Comparison of ENCODE assay signal across 11 cellular contexts in the genomic region with DNA sequence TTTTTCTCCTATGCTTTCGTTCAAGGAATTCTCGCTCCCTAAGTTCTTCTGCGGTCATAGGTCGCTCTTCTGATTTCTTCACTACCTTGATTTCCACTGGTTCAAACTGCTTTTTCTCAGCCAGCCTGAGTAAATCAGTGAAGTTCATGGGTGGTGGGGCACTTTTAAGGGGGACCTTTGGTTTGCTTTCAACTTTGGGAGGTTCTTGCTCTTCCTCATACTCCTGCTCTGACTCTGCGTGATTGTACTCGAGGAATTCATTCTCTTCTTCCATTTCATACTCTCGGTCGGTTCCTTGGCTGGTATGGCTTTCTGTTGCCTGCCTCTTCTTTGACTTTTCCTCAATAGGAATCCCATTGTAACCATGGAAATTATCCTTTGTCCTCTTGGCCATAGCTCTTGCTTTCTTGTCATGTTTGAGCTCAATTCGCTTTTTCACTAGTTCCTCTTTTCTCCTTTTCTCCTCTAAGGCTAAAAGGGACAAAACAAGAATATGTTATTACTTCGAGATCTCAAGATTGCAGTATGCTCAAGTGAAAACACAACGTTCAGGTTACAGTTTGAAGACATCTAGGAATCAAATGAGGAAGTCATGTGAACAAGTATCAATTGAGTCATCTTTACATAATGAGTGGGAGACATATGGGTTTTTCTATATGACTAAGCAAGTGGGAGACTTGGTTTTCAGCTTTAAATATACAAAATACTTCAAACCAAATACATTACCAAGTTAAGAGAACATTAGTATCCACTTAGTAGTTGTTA. TPM values are rescaled to one million over a fixed set of nuclear protein-coding genes. Genes with fewer than 3 reads are reported as not detected.
DNase-seq lines count a peak whose midpoint lies in the region; ATAC-seq and TF ChIP-seq lines count a peak whose summit lies in the region.
"Had no signal": no experiment of that assay in that cellular context is flagged by ENCODE, and none has a peak within 500 bp of the region (broad histone marks: within the 10 kb centered on the region; RNA-seq: fewer than 3 reads in every experiment).

No MANE protein-coding gene starts in this region.

- H3K4me3 Mint-ChIP-seq in CD14-positive monocyte (no peak overlapping the region), WTC11 (no peak overlapping the region)
- no peak overlapping the region for H3K4me3 Mint-ChIP-seq in activated CD8-positive, alpha-beta T cell treated with anti-CD3 and anti-CD28 coated beads for 36 hours

- CTCF ChIA-PET in activated CD8-positive, alpha-beta T cell treated with anti-CD3 and anti-CD28 coated beads for 36 hours (lab: Charles Lee), result interaction anchor here (0.8 to 2.2 kb wide), 9 partner anchors 14 to 372 kb away, joined by 3 to 11 read pairs (median 4); a partner anchor contains a TSS
- CTCF ChIA-PET in WTC11 (lab: Charles Lee), result interaction anchor here (0.6 kb wide), 1 partner anchor 1404 kb away, joined by 3 read pairs; no protein-coding TSS in a partner anchor

- TF ChIP-seq CTCF in CD14-positive monocyte (IDR thresholded peaks at IDR 0.05) (no peak), dorsolateral prefrontal cortex (IDR thresholded peaks at IDR 0.05 in 54 of 56, conservative IDR thresholded peaks at IDR 0.05 in 2 of 56; ENCODE audit: low read depth in 1 of 56, partially characterized antibody in 56 of 56) (no peak), WTC11 (IDR thresholded peaks at IDR 0.05) (no peak)
- no peak for TF ChIP-seq CTCF in activated CD8-positive, alpha-beta T cell treated with anti-CD3 and anti-CD28 coated beads for 36 hours (IDR thresholded peaks at IDR 0.05)

- intact Hi-C loops in CD14-positive monocyte (cut with micrococcal nuclease) (no loop called here), dorsolateral prefrontal cortex (cut with DNase I) (no loop called here)
- intact Hi-C loops in activated CD8-positive, alpha-beta T cell treated with anti-CD3 and anti-CD28 coated beads for 36 hours (cut with micrococcal nuclease), result loop anchor here (1.0 kb wide), 1 partner anchor 17 kb away; no protein-coding TSS in a partner anchor

- peaks cover 43 to 52% of the 10 kb centered on the region in 2 donors for H3K36me3 Mint-ChIP-seq in CD14-positive monocyte
- peaks cover 25% of the 10 kb centered on the region for H3K36me3 Mint-ChIP-seq in activated CD8-positive, alpha-beta T cell treated with anti-CD3 and anti-CD28 coated beads for 36 hours (ENCODE audit: low read depth)
- peaks cover 27% of the 10 kb centered on the region for H3K36me3 Mint-ChIP-seq in WTC11

- POLR2A ChIA-PET in activated CD8-positive, alpha-beta T cell treated with anti-CD3 and anti-CD28 coated beads for 36 hours (lab: Charles Lee), result interaction anchor here (1.3 to 4.1 kb wide), 5 partner anchors 14 to 106 kb away, joined by 3 to 19 read pairs (median 6); a partner anchor contains a TSS
- POLR2A ChIA-PET in WTC11 (lab: Charles Lee), result no interaction called here

- DNase-seq in CD14-positive monocyte (ENCODE audit: low spot score) (no peak), dorsolateral prefrontal cortex (no peak), dedifferentiated amniotic fluid mesenchymal stem cell (ENCODE audit: extremely low spot score) (no peak), WTC11 (ENCODE audit: low spot score) (no peak), midbrain (lab: John Stamatoyannopoulos, UW) (no peak)
- DNase-seq in activated CD8-positive, alpha-beta T cell treated with anti-CD3 and anti-CD28 coated beads for 36 hours, result no peak
- DNase-seq: DND-41, Peyer's patch had no signal

- peak overlapping the region; percentile 69 to 90 (median 79) for H3K27ac Mint-ChIP-seq in CD14-positive monocyte
- peak overlapping the region; percentile 60 for H3K27ac Mint-ChIP-seq in activated CD8-positive, alpha-beta T cell treated with anti-CD3 and anti-CD28 coated beads for 36 hours
- H3K27ac Mint-ChIP-seq in WTC11, result no peak overlapping the region

- no peaks in the 10 kb centered on the region for H3K27me3 ChIP-seq in dorsolateral prefrontal cortex
- H3K27me3 ChIP-seq: neutrophil, Peyer's patch had no signal

- H3K9me3 Mint-ChIP-seq in CD14-positive monocyte (peaks cover 0 to 2% (median 0%) of the 10 kb centered on the region in 7 donors), WTC11 (no peaks in the 10 kb centered on the region)
- no peaks in the 10 kb centered on the region for H3K9me3 Mint-ChIP-seq in activated CD8-positive, alpha-beta T cell treated with anti-CD3 and anti-CD28 coated beads for 36 hours

- H3K4me1 Mint-ChIP-seq in CD14-positive monocyte (peaks cover 37% of the 10 kb centered on the region), WTC11 (no peaks in the 10 kb centered on the region)
- peaks cover 44% of the 10 kb centered on the region for H3K4me1 Mint-ChIP-seq in activated CD8-positive, alpha-beta T cell treated with anti-CD3 and anti-CD28 coated beads for 36 hours (ENCODE audit: low read depth)

- H3K27ac ChIP-seq in dorsolateral prefrontal cortex, result peak overlapping the region in 29 of 59 donors; percentile 0 to 70 (median 35)
- H3K27ac ChIP-seq: neutrophil, Peyer's patch had no signal

- no peak overlapping the region for H3K4me3 ChIP-seq in dorsolateral prefrontal cortex
- H3K4me3 ChIP-seq: Peyer's patch had no signal

- ATAC-seq in GM19395 (IDR thresholded peaks at IDR 0.05; ENCODE audit: unreplicated experiment) (peak; percentile 92), HG03135 (IDR thresholded peaks at IDR 0.05; ENCODE audit: unreplicated experiment) (peak; percentile 85), WTC11 (no peak)
- peak; percentile 77 for ATAC-seq in activated CD8-positive, alpha-beta T cell treated with anti-CD3 and anti-CD28 coated beads for 36 hours

- peaks cover 0 to 2% (median 0%) of the 10 kb centered on the region in 3 donors for H3K27me3 Mint-ChIP-seq in CD14-positive monocyte (ENCODE audit: low read depth in 3 of 3)
- no peaks in the 10 kb centered on the region for H3K27me3 Mint-ChIP-seq in activated CD8-positive, alpha-beta T cell treated with anti-CD3 and anti-CD28 coated beads for 36 hours
- H3K27me3 Mint-ChIP-seq in WTC11 (ENCODE audit: low read depth), result no peaks in the 10 kb centered on the region

TF ChIP-seq in WTC11, 78 proteins besides CTCF, POLR2A, EP300 and RAD21 (continues in another document):
- TF ChIP-seq ZNF671 (CRISPR knock-in tag; IDR thresholded peaks at IDR 0.05), result no peak
- TF ChIP-seq PRRX2 (CRISPR knock-in tag; IDR thresholded peaks at IDR 0.05), result no peak
- no peak for TF ChIP-seq ZNF219 (CRISPR knock-in tag; IDR thresholded peaks at IDR 0.05; ENCODE audit: borderline replicate concordance)
- TF ChIP-seq JAZF1 (CRISPR knock-in tag; IDR thresholded peaks at IDR 0.05), result no peak
- TF ChIP-seq, protein P1, sequence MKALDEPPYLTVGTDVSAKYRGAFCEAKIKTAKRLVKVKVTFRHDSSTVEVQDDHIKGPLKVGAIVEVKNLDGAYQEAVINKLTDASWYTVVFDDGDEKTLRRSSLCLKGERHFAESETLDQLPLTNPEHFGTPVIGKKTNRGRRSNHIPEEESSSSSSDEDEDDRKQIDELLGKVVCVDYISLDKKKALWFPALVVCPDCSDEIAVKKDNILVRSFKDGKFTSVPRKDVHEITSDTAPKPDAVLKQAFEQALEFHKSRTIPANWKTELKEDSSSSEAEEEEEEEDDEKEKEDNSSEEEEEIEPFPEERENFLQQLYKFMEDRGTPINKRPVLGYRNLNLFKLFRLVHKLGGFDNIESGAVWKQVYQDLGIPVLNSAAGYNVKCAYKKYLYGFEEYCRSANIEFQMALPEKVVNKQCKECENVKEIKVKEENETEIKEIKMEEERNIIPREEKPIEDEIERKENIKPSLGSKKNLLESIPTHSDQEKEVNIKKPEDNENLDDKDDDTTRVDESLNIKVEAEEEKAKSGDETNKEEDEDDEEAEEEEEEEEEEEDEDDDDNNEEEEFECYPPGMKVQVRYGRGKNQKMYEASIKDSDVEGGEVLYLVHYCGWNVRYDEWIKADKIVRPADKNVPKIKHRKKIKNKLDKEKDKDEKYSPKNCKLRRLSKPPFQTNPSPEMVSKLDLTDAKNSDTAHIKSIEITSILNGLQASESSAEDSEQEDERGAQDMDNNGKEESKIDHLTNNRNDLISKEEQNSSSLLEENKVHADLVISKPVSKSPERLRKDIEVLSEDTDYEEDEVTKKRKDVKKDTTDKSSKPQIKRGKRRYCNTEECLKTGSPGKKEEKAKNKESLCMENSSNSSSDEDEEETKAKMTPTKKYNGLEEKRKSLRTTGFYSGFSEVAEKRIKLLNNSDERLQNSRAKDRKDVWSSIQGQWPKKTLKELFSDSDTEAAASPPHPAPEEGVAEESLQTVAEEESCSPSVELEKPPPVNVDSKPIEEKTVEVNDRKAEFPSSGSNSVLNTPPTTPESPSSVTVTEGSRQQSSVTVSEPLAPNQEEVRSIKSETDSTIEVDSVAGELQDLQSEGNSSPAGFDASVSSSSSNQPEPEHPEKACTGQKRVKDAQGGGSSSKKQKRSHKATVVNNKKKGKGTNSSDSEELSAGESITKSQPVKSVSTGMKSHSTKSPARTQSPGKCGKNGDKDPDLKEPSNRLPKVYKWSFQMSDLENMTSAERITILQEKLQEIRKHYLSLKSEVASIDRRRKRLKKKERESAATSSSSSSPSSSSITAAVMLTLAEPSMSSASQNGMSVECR (CRISPR knock-in tag; IDR thresholded peaks at IDR 0.05; ENCODE audit: borderline replicate concordance), result no peak
- TF ChIP-seq IRF2 (CRISPR knock-in tag; IDR thresholded peaks at IDR 0.05; ENCODE audit: borderline replicate concordance, low read depth), result no peak

RNA-seq across cellular contexts. Expression of a gene that starts 16.2 kb away (rescaled TPM):
- polyA plus RNA-seq in CD14-positive monocyte, result not detected
- total RNA-seq in activated CD8-positive, alpha-beta T cell treated with anti-CD3 and anti-CD28 coated beads for 36 hours, result 1 to 10 TPM in 1 of 2 experiments, under 1 TPM in 1; 0.67 to 1.1 TPM
- total RNA-seq in dorsolateral prefrontal cortex (10 to 100 TPM in 6 of 120 experiments, 1 to 10 TPM in 114; 1.5 to 13.4 (median 4.4) TPM), WTC11 (2021) (2.3 to 3.2 TPM (median 3.2 TPM) in 3 replicates)
- total RNA-seq: Peyer's patch had no signal

RNA-seq across cellular contexts. Expression of a gene that starts 18.3 kb away (rescaled TPM):
- polyA plus RNA-seq in CD14-positive monocyte, result 10 to 100 TPM; 11.8 to 14.9 TPM
- total RNA-seq in activated CD8-positive, alpha-beta T cell treated with anti-CD3 and anti-CD28 coated beads for 36 hours, result 10 to 100 TPM; 21.3 TPM
- total RNA-seq in dorsolateral prefrontal cortex (10 to 100 TPM in 107 of 120 experiments, 1 to 10 TPM in 13; 7.7 to 28.7 (median 12.0) TPM), WTC11 (2021) (14.0 to 14.3 TPM (median 14.3 TPM) in 3 replicates)

RNA-seq across cellular contexts. Expression of a gene that starts 27.3 kb away (rescaled TPM):
- polyA plus RNA-seq in CD14-positive monocyte, result 10 to 100 TPM; 11.7 to 15.5 TPM
- 10 to 100 TPM; 13.9 to 22.8 TPM for total RNA-seq in activated CD8-positive, alpha-beta T cell treated with anti-CD3 and anti-CD28 coated beads for 36 hours
- 10 to 100 TPM in 118 of 120 experiments, 1 to 10 TPM in 2; 7.9 to 27.1 (median 16.5) TPM for total RNA-seq in dorsolateral prefrontal cortex
- total RNA-seq in WTC11 (2021), result 6.7 to 8.6 TPM (median 7.5 TPM) in 3 replicates
